ENCODE assay signal across 17 cellular contexts in the genomic region with DNA sequence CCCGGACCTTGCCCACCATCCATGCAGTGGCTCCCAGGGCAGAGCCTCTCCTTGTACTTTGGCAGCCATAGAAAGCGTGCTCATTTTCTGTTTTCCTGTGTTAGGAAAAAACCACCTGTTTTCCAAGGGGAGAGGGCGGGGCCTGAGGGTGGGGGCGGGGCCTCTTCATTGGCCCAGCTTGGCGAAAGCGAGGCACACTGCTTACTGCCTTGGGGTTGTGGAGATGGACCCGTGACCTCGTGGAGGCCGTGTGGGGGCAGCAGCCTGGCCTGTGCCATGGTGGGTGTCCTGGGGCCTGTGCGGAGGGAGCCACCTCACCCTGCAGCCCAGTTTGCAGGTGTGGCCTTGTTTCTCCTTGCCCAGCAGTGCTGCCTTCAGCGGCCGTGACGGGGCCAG. TPM values are rescaled to one million over a fixed set of nuclear protein-coding genes. Genes with fewer than 3 reads are reported as not detected.
DNase-seq lines count a peak whose midpoint lies in the region; ATAC-seq and TF ChIP-seq lines count a peak whose summit lies in the region.
"Had no signal": no experiment of that assay in that cellular context is flagged by ENCODE, and none has a peak within 500 bp of the region (broad histone marks: within the 10 kb centered on the region; RNA-seq: fewer than 3 reads in every experiment).

No MANE protein-coding gene starts in this region.

- no peak overlapping the region for H4K8ac ChIP-seq in mesenchymal stem cell (ENCODE audit: low read length)

- H3K27me3 ChIP-seq in RWPE2 (ENCODE audit: insufficient read depth, poor library complexity, severe bottlenecking) (no peaks in the 10 kb centered on the region), mesenchymal stem cell (ENCODE audit: control insufficient read depth in 1 of 2, insufficient read depth in 1 of 2, low read length in 2 of 2) (peaks cover 0 to 6% of the 10 kb centered on the region in 2 experiments)

- H3K18ac ChIP-seq in mesenchymal stem cell (ENCODE audit: low read depth in 1 of 2, low read length in 2 of 2), result no peak overlapping the region

- no peak overlapping the region for H2BK5ac ChIP-seq in mesenchymal stem cell (ENCODE audit: low read depth, low read length, poor library complexity, severe bottlenecking)

- no peak overlapping the region for H2BK15ac ChIP-seq in mesenchymal stem cell (ENCODE audit: low read depth, poor library complexity, severe bottlenecking)

- H2AK5ac ChIP-seq in mesenchymal stem cell (ENCODE audit: low read length, severe bottlenecking), result no peak overlapping the region

- no peaks in the 10 kb centered on the region for H3K9me3 Mint-ChIP-seq in activated T-helper 1 cell treated with anti-CD3 and anti-CD28 coated beads, Interleukin-12 subunit alpha, Interleukin-12 subunit beta, Interleukin-2, Interleukin-4 antibody, amounts not matched to agents 30 ng/mL and 10 ng/mL and 1 ng/mL, durations not matched to agents 14 hours and 24 hours and 36 hours
- H3K9me3 Mint-ChIP-seq: IgD-negative memory B cell had no signal

- no peak overlapping the region for H3K27ac Mint-ChIP-seq in activated T-helper 1 cell treated with anti-CD3 and anti-CD28 coated beads, Interleukin-12 subunit alpha, Interleukin-12 subunit beta, Interleukin-2, Interleukin-4 antibody, amounts not matched to agents 30 ng/mL and 10 ng/mL and 1 ng/mL, durations not matched to agents 14 hours and 24 hours and 36 hours
- H3K27ac Mint-ChIP-seq: IgD-negative memory B cell had no signal

- peaks cover 10% of the 10 kb centered on the region for H3K36me3 Mint-ChIP-seq in activated T-helper 1 cell treated with anti-CD3 and anti-CD28 coated beads, Interleukin-12 subunit alpha, Interleukin-12 subunit beta, Interleukin-2, Interleukin-4 antibody, amounts not matched to agents 30 ng/mL and 10 ng/mL and 1 ng/mL, durations not matched to agents 14 hours and 24 hours and 36 hours (ENCODE audit: low read depth)

- no peak overlapping the region for H2BK12ac ChIP-seq in mesenchymal stem cell (ENCODE audit: low read length in 2 of 2)

- peaks cover 34% of the 10 kb centered on the region for H3K79me1 ChIP-seq in mesenchymal stem cell (replicated peaks; ENCODE audit: low read length, poor library complexity, severe bottlenecking)

- H4K91ac ChIP-seq in mesenchymal stem cell (ENCODE audit: low read length), result peak overlapping the region; percentile 44

- H3K4me2 ChIP-seq in mesenchymal stem cell (ENCODE audit: low read length, poor library complexity, severe bottlenecking), result no peak overlapping the region

- H2BK120ac ChIP-seq in mesenchymal stem cell (ENCODE audit: low read depth, low read length), result no peak overlapping the region

- H3K36me3 ChIP-seq in RWPE2 (ENCODE audit: low read depth) (peaks cover 43% of the 10 kb centered on the region), mesenchymal stem cell (ENCODE audit: control insufficient read depth in 1 of 2, insufficient read depth in 2 of 2, low read depth in 1 of 2, low read length in 2 of 2) (peaks cover 46 to 64% of the 10 kb centered on the region in 2 experiments)

- H3K4me1 ChIP-seq in RWPE2 (ENCODE audit: insufficient read depth, poor library complexity, severe bottlenecking) (peaks cover 18% of the 10 kb centered on the region), mesenchymal stem cell (ENCODE audit: control insufficient read depth, insufficient read depth, low read depth, low read length) (peaks cover 41% of the 10 kb centered on the region)

- no peaks in the 10 kb centered on the region for H3K9me3 ChIP-seq in RWPE2 (ENCODE audit: severe bottlenecking)
- no peaks in the 10 kb centered on the region for H3K9me3 ChIP-seq in mesenchymal stem cell (ENCODE audit: control insufficient read depth, low read length)

- peak; percentile 25 for DNase-seq in NCI-H146 (lab: John Stamatoyannopoulos, UW)
- DNase-seq in NCI-H146 treated with DMSO at 0.1 percent for 48 hours (lab: John Stamatoyannopoulos, UW; ENCODE audit: unreplicated experiment), result no peak
- peak; percentile 60 for DNase-seq in DMS53 treated with DMSO at 0.1 percent for 48 hours (lab: John Stamatoyannopoulos, UW; ENCODE audit: unreplicated experiment)
- peak; percentile 43 for DNase-seq in RWPE2 (ENCODE audit: low spot score)
- DNase-seq in mesenchymal stem cell, result no peak
- DNase-seq in GM10266 (ENCODE audit: extremely low spot score), result no peak
- DNase-seq in activated T-helper 1 cell treated with anti-CD3 and anti-CD28 coated beads, Interleukin-12 subunit alpha, Interleukin-12 subunit beta, Interleukin-2, Interleukin-4 antibody, amounts not matched to agents 30 ng/mL and 10 ng/mL and 1 ng/mL, durations not matched to agents 14 hours and 24 hours and 36 hours (ENCODE audit: low spot score), result no peak
- DNase-seq: Calu3, DND-41, GF-D8, NCI-H1694 treated with DMSO at 0.1 percent for 48 hours, NCI-H774 had no signal

- H3K4me3 Mint-ChIP-seq in activated T-helper 1 cell treated with anti-CD3 and anti-CD28 coated beads, Interleukin-12 subunit alpha, Interleukin-12 subunit beta, Interleukin-2, Interleukin-4 antibody, amounts not matched to agents 30 ng/mL and 10 ng/mL and 1 ng/mL, durations not matched to agents 14 hours and 24 hours and 36 hours, result no peak overlapping the region

- no peak overlapping the region for H3K14ac ChIP-seq in mesenchymal stem cell (ENCODE audit: low read length in 2 of 2)

- ATAC-seq in RWPE2 (ENCODE audit: low read depth) (no peak), GM21786 (IDR thresholded peaks at IDR 0.05; ENCODE audit: unreplicated experiment) (no peak)

- peaks cover 15% of the 10 kb centered on the region for H3K4me1 Mint-ChIP-seq in activated T-helper 1 cell treated with anti-CD3 and anti-CD28 coated beads, Interleukin-12 subunit alpha, Interleukin-12 subunit beta, Interleukin-2, Interleukin-4 antibody, amounts not matched to agents 30 ng/mL and 10 ng/mL and 1 ng/mL, durations not matched to agents 14 hours and 24 hours and 36 hours (ENCODE audit: low read depth)

- H3K4ac ChIP-seq in mesenchymal stem cell (ENCODE audit: low read depth in 1 of 2, low read length in 2 of 2), result no peak overlapping the region

- H3K27me3 Mint-ChIP-seq in activated T-helper 1 cell treated with anti-CD3 and anti-CD28 coated beads, Interleukin-12 subunit alpha, Interleukin-12 subunit beta, Interleukin-2, Interleukin-4 antibody, amounts not matched to agents 30 ng/mL and 10 ng/mL and 1 ng/mL, durations not matched to agents 14 hours and 24 hours and 36 hours (ENCODE audit: insufficient read depth), result no peaks in the 10 kb centered on the region
- H3K27me3 Mint-ChIP-seq: IgD-negative memory B cell had no signal

- no peak overlapping the region for H2AFZ ChIP-seq in mesenchymal stem cell (ENCODE audit: low read depth, low read length)

- H3K4me3 ChIP-seq in RWPE2 (ENCODE audit: severe bottlenecking) (no peak overlapping the region), mesenchymal stem cell (ENCODE audit: insufficient read depth in 1 of 2, low read depth in 1 of 2, low read length in 2 of 2) (no peak overlapping the region)

- 82% methylated on average over 13 of the region's 13 CpGs for WGBS in mesenchymal stem cell

- TF ChIP-seq CTCF in RWPE2 (IDR thresholded peaks at IDR 0.05; ENCODE audit: poor library complexity, severe bottlenecking) (no peak), GM10266 (IDR thresholded peaks at IDR 0.05; ENCODE audit: control insufficient read depth, insufficient read depth, low read depth, missing control alignments) (no peak)

- no peak overlapping the region for H3K9ac ChIP-seq in mesenchymal stem cell (ENCODE audit: low read length)

- intact Hi-C loops in activated T-helper 1 cell treated with anti-CD3 and anti-CD28 coated beads, Interleukin-12 subunit alpha, Interleukin-12 subunit beta, Interleukin-2, Interleukin-4 antibody, amounts not matched to agents 30 ng/mL and 10 ng/mL and 1 ng/mL, durations not matched to agents 14 hours and 24 hours and 36 hours (cut with micrococcal nuclease), result no loop called here

- no peak overlapping the region for H3K23ac ChIP-seq in mesenchymal stem cell (ENCODE audit: low read length in 2 of 2)

- H3K27ac ChIP-seq in RWPE2 (ENCODE audit: poor library complexity, severe bottlenecking), result no peak overlapping the region
- H3K27ac ChIP-seq in mesenchymal stem cell (ENCODE audit: low read length, poor library complexity, severe bottlenecking), result no peak overlapping the region

RNA-seq across cellular contexts. Expression of gene TOR4A, which starts 4.4 kb away (rescaled TPM):
- 30.3 TPM for polyA plus RNA-seq in mesenchymal stem cell (2013, experiment 1 of 2)
- 30.0 TPM for polyA plus RNA-seq in mesenchymal stem cell (2013, experiment 2 of 2)
- total RNA-seq in activated T-helper 1 cell treated with anti-CD3 and anti-CD28 coated beads, Interleukin-12 subunit alpha, Interleukin-12 subunit beta, Interleukin-2, Interleukin-4 antibody, amounts not matched to agents 30 ng/mL and 10 ng/mL and 1 ng/mL, durations not matched to agents 14 hours and 24 hours and 36 hours, result 11.6 and 11.7 TPM in 2 replicates

RNA-seq across cellular contexts. Expression of gene NELFB, which starts 18.0 kb away (rescaled TPM):
- polyA plus RNA-seq in mesenchymal stem cell (2013, experiment 1 of 2), result 30.5 TPM
- polyA plus RNA-seq in mesenchymal stem cell (2013, experiment 2 of 2), result 30.5 TPM
- 70.8 and 72.1 TPM in 2 replicates for total RNA-seq in activated T-helper 1 cell treated with anti-CD3 and anti-CD28 coated beads, Interleukin-12 subunit alpha, Interleukin-12 subunit beta, Interleukin-2, Interleukin-4 antibody, amounts not matched to agents 30 ng/mL and 10 ng/mL and 1 ng/mL, durations not matched to agents 14 hours and 24 hours and 36 hours

RNA-seq across cellular contexts. Expression of gene STPG3, which starts 22.0 kb away (rescaled TPM):
- not detected for polyA plus RNA-seq in mesenchymal stem cell (2013, experiment 1 of 2)
- polyA plus RNA-seq in mesenchymal stem cell (2013, experiment 2 of 2), result not detected
- total RNA-seq in activated T-helper 1 cell treated with anti-CD3 and anti-CD28 coated beads, Interleukin-12 subunit alpha, Interleukin-12 subunit beta, Interleukin-2, Interleukin-4 antibody, amounts not matched to agents 30 ng/mL and 10 ng/mL and 1 ng/mL, durations not matched to agents 14 hours and 24 hours and 36 hours, result 1.2 and 1.8 TPM in 2 replicates
- total RNA-seq: A172, Calu3, H4, NCI-H460 had no signal
- polyA plus RNA-seq: IgD-negative memory B cell had no signal

RNA-seq across cellular contexts. Expression of gene NRARP, which starts 29.0 kb away (rescaled TPM):
- 0.76 TPM for polyA plus RNA-seq in mesenchymal stem cell (2013, experiment 1 of 2)
- polyA plus RNA-seq in mesenchymal stem cell (2013, experiment 2 of 2), result 0.68 TPM
- total RNA-seq in activated T-helper 1 cell treated with anti-CD3 and anti-CD28 coated beads, Interleukin-12 subunit alpha, Interleukin-12 subunit beta, Interleukin-2, Interleukin-4 antibody, amounts not matched to agents 30 ng/mL and 10 ng/mL and 1 ng/mL, durations not matched to agents 14 hours and 24 hours and 36 hours, result 15.2 and 15.4 TPM in 2 replicates
- polyA plus RNA-seq: IgD-negative memory B cell had no signal

RNA-seq across cellular contexts. Expression of gene TUBB4B, which starts 32.0 kb away (rescaled TPM):
- 181 TPM for polyA plus RNA-seq in mesenchymal stem cell (2013, experiment 1 of 2)
- 181 TPM for polyA plus RNA-seq in mesenchymal stem cell (2013, experiment 2 of 2)
- total RNA-seq in activated T-helper 1 cell treated with anti-CD3 and anti-CD28 coated beads, Interleukin-12 subunit alpha, Interleukin-12 subunit beta, Interleukin-2, Interleukin-4 antibody, amounts not matched to agents 30 ng/mL and 10 ng/mL and 1 ng/mL, durations not matched to agents 14 hours and 24 hours and 36 hours, result 277 and 280 TPM in 2 replicates

Comparison
In these comparisons a context has a peak if more than half of its experiments do, and no peak if none do; other contexts are left out.
1. DNase-seq: peak in NCI-H146 (single experiment), DMS53 treated with DMSO at 0.1 percent for 48 hours (single experiment) and RWPE2 (single experiment); none in NCI-H146 treated with DMSO at 0.1 percent for 48 hours (single experiment), mesenchymal stem cell (single experiment), GM10266 (single experiment) and activated T-helper 1 cell treated with anti-CD3 and anti-CD28 coated beads, Interleukin-12 subunit alpha, Interleukin-12 subunit beta, Interleukin-2, Interleukin-4 antibody, amounts not matched to agents 30 ng/mL and 10 ng/mL and 1 ng/mL, durations not matched to agents 14 hours and 24 hours and 36 hours (single experiment).